29 cellular contexts compared by ENCODE assay signal in genomic region chr3:136959599-136959998, GRCh38. TPM values are rescaled to one million over a fixed set of nuclear protein-coding genes. Genes with fewer than 3 reads are reported as not detected.
"Had no signal": no experiment of that assay in that cellular context is flagged by ENCODE, and none has a peak within 500 bp of the region (broad histone marks: within the 10 kb centered on the region; RNA-seq: fewer than 3 reads in every experiment).

No MANE protein-coding gene starts in this region.

- H3K4me3 ChIP-seq: cardiac muscle cell, gastrocnemius medialis, pancreas, psoas muscle, right atrium auricular region, tibial artery had no signal

- H3K4me1 ChIP-seq: gastrocnemius medialis, psoas muscle, right atrium auricular region had no signal

- H3K36me3 ChIP-seq: cardiac muscle cell, gastrocnemius medialis, neutrophil, pancreas, right atrium auricular region, tibial artery, WERI-Rb-1 had no signal

- DNase-seq: activated CD4-positive, alpha-beta T cell treated with anti-CD3 and anti-CD28 coated beads, Interleukin-2, amount 50 U/mL, for 4 hours; activated CD4-positive, CD25-positive, alpha-beta regulatory T cell treated with anti-CD3 and anti-CD28 coated beads, Interleukin-2, amount 50 U/mL, for 72 hours; activated CD8-positive, alpha-beta memory T cell treated with anti-CD3 and anti-CD28 coated beads for 24 hours; activated CD8-positive, alpha-beta memory T cell treated with anti-CD3 and anti-CD28 coated beads, Interleukin-2, amount 50 U/mL, for 4 hours; activated effector memory CD4-positive, alpha-beta T cell treated with Interleukin-2 at 50 U/mL for 16 hours; activated naive CD4-positive, alpha-beta T cell treated with anti-CD3 and anti-CD28 coated beads for 36 hours; activated naive CD8-positive, alpha-beta T cell treated with anti-CD3 and anti-CD28 coated beads, Interleukin-2, amount 10 ng/mL, durations not matched to agents 7 days and 5 days; activated T-cell treated with anti-CD3 and anti-CD28 coated beads, Interleukin-2, amount 50 U/mL, for 4 hours; amniotic stem cell; cortex of kidney; endodermal cell; gastrocnemius medialis; head of caudate nucleus; hypothalamus; left ventricle myocardium superior; pancreas; psoas muscle; stimulated activated CD4-positive, alpha-beta T cell treated with anti-CD3 and anti-CD28 coated beads, Interleukin-4, amount 100 ng/mL, for 4 hours; substantia nigra; T-cell; tibial artery; WERI-Rb-1 had no signal

- H3K9me3 Mint-ChIP-seq: activated naive CD4-positive, alpha-beta T cell treated with anti-CD3 and anti-CD28 coated beads for 36 hours; activated naive CD8-positive, alpha-beta T cell treated with anti-CD3 and anti-CD28 coated beads, Interleukin-2, amount 10 ng/mL, durations not matched to agents 7 days and 5 days; activated T-cell treated with anti-CD3 and anti-CD28 coated beads, Interleukin-2, amount 50 U/mL, for 4 hours; memory B cell; stimulated activated naive CD8-positive, alpha-beta T cell treated with anti-CD3 and anti-CD28 coated beads, Interleukin-15, Interleukin-2, amounts not matched to agents 100 ng/mL and 50 ng/mL, for 24 hours; T-cell had no signal

- H3K4me1 Mint-ChIP-seq: nephron had no signal

- H3K4me3 Mint-ChIP-seq: activated naive CD4-positive, alpha-beta T cell treated with anti-CD3 and anti-CD28 coated beads for 36 hours; activated naive CD8-positive, alpha-beta T cell treated with anti-CD3 and anti-CD28 coated beads, Interleukin-2, amount 10 ng/mL, durations not matched to agents 7 days and 5 days; activated T-cell treated with anti-CD3 and anti-CD28 coated beads, Interleukin-2, amount 50 U/mL, for 4 hours; endodermal cell; memory B cell; nephron; stimulated activated naive CD8-positive, alpha-beta T cell treated with anti-CD3 and anti-CD28 coated beads, Interleukin-15, Interleukin-2, amounts not matched to agents 100 ng/mL and 50 ng/mL, for 24 hours; T-cell had no signal

- H3K27ac Mint-ChIP-seq: activated naive CD4-positive, alpha-beta T cell treated with anti-CD3 and anti-CD28 coated beads for 36 hours; activated naive CD8-positive, alpha-beta T cell treated with anti-CD3 and anti-CD28 coated beads, Interleukin-2, amount 10 ng/mL, durations not matched to agents 7 days and 5 days; endodermal cell; nephron; stimulated activated naive CD8-positive, alpha-beta T cell treated with anti-CD3 and anti-CD28 coated beads, Interleukin-15, Interleukin-2, amounts not matched to agents 100 ng/mL and 50 ng/mL, for 24 hours; T-cell had no signal

- ATAC-seq: activated T-cell treated with anti-CD3 and anti-CD28 coated beads, Interleukin-2, amount 50 U/mL, for 4 hours; gastrocnemius medialis; left ventricle myocardium superior; pancreas; psoas muscle; T-cell had no signal

- H3K9me3 ChIP-seq: gastrocnemius medialis, neutrophil, pancreas, psoas muscle, right atrium auricular region, tibial artery had no signal

- H3K27me3 ChIP-seq: cardiac muscle cell, gastrocnemius medialis, neutrophil, pancreas, right atrium auricular region, tibial artery had no signal

- H3K27ac ChIP-seq: cardiac muscle cell, gastrocnemius medialis, neutrophil, pancreas, psoas muscle, right atrium auricular region, tibial artery, WERI-Rb-1 had no signal

- H3K27me3 Mint-ChIP-seq: activated naive CD8-positive, alpha-beta T cell treated with anti-CD3 and anti-CD28 coated beads, Interleukin-2, amount 10 ng/mL, durations not matched to agents 7 days and 5 days; memory B cell; stimulated activated naive CD8-positive, alpha-beta T cell treated with anti-CD3 and anti-CD28 coated beads, Interleukin-15, Interleukin-2, amounts not matched to agents 100 ng/mL and 50 ng/mL, for 24 hours; T-cell had no signal

RNA-seq across cellular contexts. Expression of gene IL20RB, which starts 1.8 kb away (rescaled TPM):
- total RNA-seq: epithelial cell of proximal tubule had no signal
